1 cellular context compared by ENCODE assay signal in the genomic region with DNA sequence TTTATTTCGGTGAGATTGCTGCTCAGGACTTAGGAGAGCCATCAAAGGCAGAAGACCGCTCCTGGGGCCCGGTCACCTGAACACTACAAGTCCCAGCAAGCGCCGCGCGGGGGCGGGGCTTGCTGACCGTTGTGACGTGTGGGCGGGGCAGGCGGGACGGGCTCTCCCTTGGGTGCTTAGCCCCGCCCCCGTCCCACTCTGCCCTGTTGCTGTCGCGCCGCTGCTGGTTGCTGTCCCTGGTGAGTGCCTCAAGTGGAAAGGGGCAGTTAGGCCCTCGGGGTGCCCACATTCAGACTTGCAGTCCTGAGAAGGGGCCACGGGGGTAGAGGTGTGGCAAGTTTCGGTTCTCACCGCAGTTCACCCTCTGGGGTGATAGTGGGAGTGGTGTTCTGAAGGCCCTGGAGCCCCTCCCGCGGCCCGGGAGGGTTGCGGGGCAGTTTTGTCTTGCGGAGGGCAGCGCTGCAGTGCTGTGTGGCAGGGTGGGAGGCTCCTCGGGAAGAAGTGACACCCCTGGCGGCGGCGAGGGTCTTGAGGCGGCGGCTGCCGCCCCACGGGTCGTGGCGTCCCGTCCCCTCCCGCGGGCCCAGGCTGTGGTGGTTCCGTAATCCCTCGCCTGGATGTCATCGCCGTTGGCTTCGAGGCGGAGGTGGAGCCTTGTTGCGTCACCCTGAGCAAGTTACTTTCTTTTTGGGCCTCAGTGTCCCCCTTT.
TF ChIP-seq lines count a peak whose summit lies in the region.

A gene with protein sequence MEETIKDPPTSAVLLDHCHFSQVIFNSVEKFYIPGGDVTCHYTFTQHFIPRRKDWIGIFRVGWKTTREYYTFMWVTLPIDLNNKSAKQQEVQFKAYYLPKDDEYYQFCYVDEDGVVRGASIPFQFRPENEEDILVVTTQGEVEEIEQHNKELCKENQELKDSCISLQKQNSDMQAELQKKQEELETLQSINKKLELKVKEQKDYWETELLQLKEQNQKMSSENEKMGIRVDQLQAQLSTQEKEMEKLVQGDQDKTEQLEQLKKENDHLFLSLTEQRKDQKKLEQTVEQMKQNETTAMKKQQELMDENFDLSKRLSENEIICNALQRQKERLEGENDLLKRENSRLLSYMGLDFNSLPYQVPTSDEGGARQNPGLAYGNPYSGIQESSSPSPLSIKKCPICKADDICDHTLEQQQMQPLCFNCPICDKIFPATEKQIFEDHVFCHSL (plus strand): TSS at position 196 of the 709 bp plus-strand sequence. CDS start 10,673 bp downstream, outside the sequence.

TF ChIP-seq in HepG2, 621 proteins besides CTCF, POLR2A, EP300 and RAD21 (continued from another document and continues in another):
- TF ChIP-seq, protein P1, sequence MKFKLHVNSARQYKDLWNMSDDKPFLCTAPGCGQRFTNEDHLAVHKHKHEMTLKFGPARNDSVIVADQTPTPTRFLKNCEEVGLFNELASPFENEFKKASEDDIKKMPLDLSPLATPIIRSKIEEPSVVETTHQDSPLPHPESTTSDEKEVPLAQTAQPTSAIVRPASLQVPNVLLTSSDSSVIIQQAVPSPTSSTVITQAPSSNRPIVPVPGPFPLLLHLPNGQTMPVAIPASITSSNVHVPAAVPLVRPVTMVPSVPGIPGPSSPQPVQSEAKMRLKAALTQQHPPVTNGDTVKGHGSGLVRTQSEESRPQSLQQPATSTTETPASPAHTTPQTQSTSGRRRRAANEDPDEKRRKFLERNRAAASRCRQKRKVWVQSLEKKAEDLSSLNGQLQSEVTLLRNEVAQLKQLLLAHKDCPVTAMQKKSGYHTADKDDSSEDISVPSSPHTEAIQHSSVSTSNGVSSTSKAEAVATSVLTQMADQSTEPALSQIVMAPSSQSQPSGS (CRISPR knock-in tag; IDR thresholded peaks at IDR 0.05) = 0 out of 2 replicates have a peak, but pooled peaks have one; percentile 8
- TF ChIP-seq ZNF180 (CRISPR knock-in tag; IDR thresholded peaks at IDR 0.05; ENCODE audit: borderline replicate concordance, low read depth) (no peak), SRSF4 (IDR thresholded peaks at IDR 0.05; ENCODE audit: low read depth, low read length, poor library complexity, severe bottlenecking) (no peak), MAZ (IDR thresholded peaks at IDR 0.05; ENCODE audit: borderline replicate concordance, low read depth, low read length) (peak; percentile 87), MAZ (CRISPR knock-in tag; IDR thresholded peaks at IDR 0.05; ENCODE audit: low read depth) (peak; percentile 85), MYC (CRISPR knock-in tag; IDR thresholded peaks at IDR 0.05; ENCODE audit: borderline replicate concordance) (peak; percentile 61), REPIN1 (CRISPR knock-in tag; IDR thresholded peaks at IDR 0.05; ENCODE audit: borderline replicate concordance, low read depth) (peak; percentile 44), MED13 (CRISPR knock-in tag; IDR thresholded peaks at IDR 0.05) (no peak), SP1 (IDR thresholded peaks at IDR 0.05) (no peak), SP1 (CRISPR knock-in tag; IDR thresholded peaks at IDR 0.05) (peak; percentile 99), FOSL2 (CRISPR knock-in tag; IDR thresholded peaks at IDR 0.05) (peak; percentile 36; the same call in 1 of the 2 replicates), ZFY (CRISPR knock-in tag; IDR thresholded peaks at IDR 0.05) (peak; percentile 91), RNF2 (conservative IDR thresholded peaks at IDR 0.05; ENCODE audit: low read depth) (peak; percentile 51; the same call in 1 of the 2 replicates), ZBTB8A (CRISPR knock-in tag; IDR thresholded peaks at IDR 0.05; ENCODE audit: borderline replicate concordance, low read depth) (no peak), TMF1 (CRISPR knock-in tag; IDR thresholded peaks at IDR 0.05; ENCODE audit: low read depth) (no peak), FOXK2 (IDR thresholded peaks at IDR 0.05) (peak; percentile 68; the same call in 1 of the 2 replicates), NR1H2 (CRISPR knock-in tag; IDR thresholded peaks at IDR 0.05; ENCODE audit: borderline replicate concordance, low read depth) (no peak), HNF4A (CRISPR knock-in tag; IDR thresholded peaks at IDR 0.05) (no peak), PHF5A (CRISPR knock-in tag; IDR thresholded peaks at IDR 0.05; ENCODE audit: low read depth, unreplicated experiment) (no peak), PLRG1 (conservative IDR thresholded peaks at IDR 0.05) (no peak), ZNF577 (CRISPR knock-in tag; IDR thresholded peaks at IDR 0.05; ENCODE audit: borderline replicate concordance, low read depth) (no peak), FOSL1 (CRISPR knock-in tag; IDR thresholded peaks at IDR 0.05; ENCODE audit: borderline replicate concordance) (0 out of 2 replicates have a peak, but pooled peaks have one; percentile 11), RORA (CRISPR knock-in tag; IDR thresholded peaks at IDR 0.05) (no peak), TBX2 (CRISPR knock-in tag; IDR thresholded peaks at IDR 0.05; ENCODE audit: borderline replicate concordance) (peak; percentile 66), REXO4 (CRISPR knock-in tag; IDR thresholded peaks at IDR 0.05; ENCODE audit: borderline replicate concordance) (no peak)
- TF ChIP-seq, protein P2, sequence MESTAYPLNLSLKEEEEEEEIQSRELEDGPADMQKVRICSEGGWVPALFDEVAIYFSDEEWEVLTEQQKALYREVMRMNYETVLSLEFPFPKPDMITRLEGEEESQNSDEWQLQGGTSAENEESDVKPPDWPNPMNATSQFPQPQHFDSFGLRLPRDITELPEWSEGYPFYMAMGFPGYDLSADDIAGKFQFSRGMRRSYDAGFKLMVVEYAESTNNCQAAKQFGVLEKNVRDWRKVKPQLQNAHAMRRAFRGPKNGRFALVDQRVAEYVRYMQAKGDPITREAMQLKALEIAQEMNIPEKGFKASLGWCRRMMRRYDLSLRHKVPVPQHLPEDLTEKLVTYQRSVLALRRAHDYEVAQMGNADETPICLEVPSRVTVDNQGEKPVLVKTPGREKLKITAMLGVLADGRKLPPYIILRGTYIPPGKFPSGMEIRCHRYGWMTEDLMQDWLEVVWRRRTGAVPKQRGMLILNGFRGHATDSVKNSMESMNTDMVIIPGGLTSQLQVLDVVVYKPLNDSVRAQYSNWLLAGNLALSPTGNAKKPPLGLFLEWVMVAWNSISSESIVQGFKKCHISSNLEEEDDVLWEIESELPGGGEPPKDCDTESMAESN (CRISPR knock-in tag; conservative IDR thresholded peaks at IDR 0.05) = peak; percentile 66
- TF ChIP-seq, protein P3, sequence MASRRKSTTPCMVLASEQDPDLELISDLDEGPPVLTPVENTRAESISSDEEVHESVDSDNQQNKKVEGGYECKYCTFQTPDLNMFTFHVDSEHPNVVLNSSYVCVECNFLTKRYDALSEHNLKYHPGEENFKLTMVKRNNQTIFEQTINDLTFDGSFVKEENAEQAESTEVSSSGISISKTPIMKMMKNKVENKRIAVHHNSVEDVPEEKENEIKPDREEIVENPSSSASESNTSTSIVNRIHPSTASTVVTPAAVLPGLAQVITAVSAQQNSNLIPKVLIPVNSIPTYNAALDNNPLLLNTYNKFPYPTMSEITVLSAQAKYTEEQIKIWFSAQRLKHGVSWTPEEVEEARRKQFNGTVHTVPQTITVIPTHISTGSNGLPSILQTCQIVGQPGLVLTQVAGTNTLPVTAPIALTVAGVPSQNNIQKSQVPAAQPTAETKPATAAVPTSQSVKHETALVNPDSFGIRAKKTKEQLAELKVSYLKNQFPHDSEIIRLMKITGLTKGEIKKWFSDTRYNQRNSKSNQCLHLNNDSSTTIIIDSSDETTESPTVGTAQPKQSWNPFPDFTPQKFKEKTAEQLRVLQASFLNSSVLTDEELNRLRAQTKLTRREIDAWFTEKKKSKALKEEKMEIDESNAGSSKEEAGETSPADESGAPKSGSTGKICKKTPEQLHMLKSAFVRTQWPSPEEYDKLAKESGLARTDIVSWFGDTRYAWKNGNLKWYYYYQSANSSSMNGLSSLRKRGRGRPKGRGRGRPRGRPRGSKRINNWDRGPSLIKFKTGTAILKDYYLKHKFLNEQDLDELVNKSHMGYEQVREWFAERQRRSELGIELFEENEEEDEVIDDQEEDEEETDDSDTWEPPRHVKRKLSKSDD (CRISPR knock-in tag; IDR thresholded peaks at IDR 0.05; ENCODE audit: low read depth) = peak; percentile 86
- TF ChIP-seq, protein P4, sequence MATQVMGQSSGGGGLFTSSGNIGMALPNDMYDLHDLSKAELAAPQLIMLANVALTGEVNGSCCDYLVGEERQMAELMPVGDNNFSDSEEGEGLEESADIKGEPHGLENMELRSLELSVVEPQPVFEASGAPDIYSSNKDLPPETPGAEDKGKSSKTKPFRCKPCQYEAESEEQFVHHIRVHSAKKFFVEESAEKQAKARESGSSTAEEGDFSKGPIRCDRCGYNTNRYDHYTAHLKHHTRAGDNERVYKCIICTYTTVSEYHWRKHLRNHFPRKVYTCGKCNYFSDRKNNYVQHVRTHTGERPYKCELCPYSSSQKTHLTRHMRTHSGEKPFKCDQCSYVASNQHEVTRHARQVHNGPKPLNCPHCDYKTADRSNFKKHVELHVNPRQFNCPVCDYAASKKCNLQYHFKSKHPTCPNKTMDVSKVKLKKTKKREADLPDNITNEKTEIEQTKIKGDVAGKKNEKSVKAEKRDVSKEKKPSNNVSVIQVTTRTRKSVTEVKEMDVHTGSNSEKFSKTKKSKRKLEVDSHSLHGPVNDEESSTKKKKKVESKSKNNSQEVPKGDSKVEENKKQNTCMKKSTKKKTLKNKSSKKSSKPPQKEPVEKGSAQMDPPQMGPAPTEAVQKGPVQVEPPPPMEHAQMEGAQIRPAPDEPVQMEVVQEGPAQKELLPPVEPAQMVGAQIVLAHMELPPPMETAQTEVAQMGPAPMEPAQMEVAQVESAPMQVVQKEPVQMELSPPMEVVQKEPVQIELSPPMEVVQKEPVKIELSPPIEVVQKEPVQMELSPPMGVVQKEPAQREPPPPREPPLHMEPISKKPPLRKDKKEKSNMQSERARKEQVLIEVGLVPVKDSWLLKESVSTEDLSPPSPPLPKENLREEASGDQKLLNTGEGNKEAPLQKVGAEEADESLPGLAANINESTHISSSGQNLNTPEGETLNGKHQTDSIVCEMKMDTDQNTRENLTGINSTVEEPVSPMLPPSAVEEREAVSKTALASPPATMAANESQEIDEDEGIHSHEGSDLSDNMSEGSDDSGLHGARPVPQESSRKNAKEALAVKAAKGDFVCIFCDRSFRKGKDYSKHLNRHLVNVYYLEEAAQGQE (IDR thresholded peaks at IDR 0.05; ENCODE audit: borderline replicate concordance in 1 of 2, low read depth in 1 of 2, low read length in 2 of 2) = peak; percentile 20 to 81
- TF ChIP-seq, protein P5, sequence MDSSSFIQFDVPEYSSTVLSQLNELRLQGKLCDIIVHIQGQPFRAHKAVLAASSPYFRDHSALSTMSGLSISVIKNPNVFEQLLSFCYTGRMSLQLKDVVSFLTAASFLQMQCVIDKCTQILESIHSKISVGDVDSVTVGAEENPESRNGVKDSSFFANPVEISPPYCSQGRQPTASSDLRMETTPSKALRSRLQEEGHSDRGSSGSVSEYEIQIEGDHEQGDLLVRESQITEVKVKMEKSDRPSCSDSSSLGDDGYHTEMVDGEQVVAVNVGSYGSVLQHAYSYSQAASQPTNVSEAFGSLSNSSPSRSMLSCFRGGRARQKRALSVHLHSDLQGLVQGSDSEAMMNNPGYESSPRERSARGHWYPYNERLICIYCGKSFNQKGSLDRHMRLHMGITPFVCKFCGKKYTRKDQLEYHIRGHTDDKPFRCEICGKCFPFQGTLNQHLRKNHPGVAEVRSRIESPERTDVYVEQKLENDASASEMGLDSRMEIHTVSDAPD (CRISPR knock-in tag; IDR thresholded peaks at IDR 0.05) = 0 out of 2 replicates have a peak, but pooled peaks have one; percentile 39
- TF ChIP-seq, protein P6, sequence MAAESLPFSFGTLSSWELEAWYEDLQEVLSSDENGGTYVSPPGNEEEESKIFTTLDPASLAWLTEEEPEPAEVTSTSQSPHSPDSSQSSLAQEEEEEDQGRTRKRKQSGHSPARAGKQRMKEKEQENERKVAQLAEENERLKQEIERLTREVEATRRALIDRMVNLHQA (CRISPR knock-in tag; IDR thresholded peaks at IDR 0.05) = no peak
- TF ChIP-seq, protein P7, sequence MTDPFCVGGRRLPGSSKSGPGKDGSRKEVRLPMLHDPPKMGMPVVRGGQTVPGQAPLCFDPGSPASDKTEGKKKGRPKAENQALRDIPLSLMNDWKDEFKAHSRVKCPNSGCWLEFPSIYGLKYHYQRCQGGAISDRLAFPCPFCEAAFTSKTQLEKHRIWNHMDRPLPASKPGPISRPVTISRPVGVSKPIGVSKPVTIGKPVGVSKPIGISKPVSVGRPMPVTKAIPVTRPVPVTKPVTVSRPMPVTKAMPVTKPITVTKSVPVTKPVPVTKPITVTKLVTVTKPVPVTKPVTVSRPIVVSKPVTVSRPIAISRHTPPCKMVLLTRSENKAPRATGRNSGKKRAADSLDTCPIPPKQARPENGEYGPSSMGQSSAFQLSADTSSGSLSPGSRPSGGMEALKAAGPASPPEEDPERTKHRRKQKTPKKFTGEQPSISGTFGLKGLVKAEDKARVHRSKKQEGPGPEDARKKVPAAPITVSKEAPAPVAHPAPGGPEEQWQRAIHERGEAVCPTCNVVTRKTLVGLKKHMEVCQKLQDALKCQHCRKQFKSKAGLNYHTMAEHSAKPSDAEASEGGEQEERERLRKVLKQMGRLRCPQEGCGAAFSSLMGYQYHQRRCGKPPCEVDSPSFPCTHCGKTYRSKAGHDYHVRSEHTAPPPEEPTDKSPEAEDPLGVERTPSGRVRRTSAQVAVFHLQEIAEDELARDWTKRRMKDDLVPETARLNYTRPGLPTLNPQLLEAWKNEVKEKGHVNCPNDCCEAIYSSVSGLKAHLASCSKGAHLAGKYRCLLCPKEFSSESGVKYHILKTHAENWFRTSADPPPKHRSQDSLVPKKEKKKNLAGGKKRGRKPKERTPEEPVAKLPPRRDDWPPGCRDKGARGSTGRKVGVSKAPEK (CRISPR knock-in tag; IDR thresholded peaks at IDR 0.05; ENCODE audit: borderline replicate concordance) = peak; percentile 54; the same call in 1 of the 2 replicates
- TF ChIP-seq, protein P8, sequence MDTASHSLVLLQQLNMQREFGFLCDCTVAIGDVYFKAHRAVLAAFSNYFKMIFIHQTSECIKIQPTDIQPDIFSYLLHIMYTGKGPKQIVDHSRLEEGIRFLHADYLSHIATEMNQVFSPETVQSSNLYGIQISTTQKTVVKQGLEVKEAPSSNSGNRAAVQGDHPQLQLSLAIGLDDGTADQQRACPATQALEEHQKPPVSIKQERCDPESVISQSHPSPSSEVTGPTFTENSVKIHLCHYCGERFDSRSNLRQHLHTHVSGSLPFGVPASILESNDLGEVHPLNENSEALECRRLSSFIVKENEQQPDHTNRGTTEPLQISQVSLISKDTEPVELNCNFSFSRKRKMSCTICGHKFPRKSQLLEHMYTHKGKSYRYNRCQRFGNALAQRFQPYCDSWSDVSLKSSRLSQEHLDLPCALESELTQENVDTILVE (CRISPR knock-in tag; IDR thresholded peaks at IDR 0.05) = 0 out of 2 replicates have a peak, but pooled peaks have one; percentile 44
- TF ChIP-seq, protein P9, sequence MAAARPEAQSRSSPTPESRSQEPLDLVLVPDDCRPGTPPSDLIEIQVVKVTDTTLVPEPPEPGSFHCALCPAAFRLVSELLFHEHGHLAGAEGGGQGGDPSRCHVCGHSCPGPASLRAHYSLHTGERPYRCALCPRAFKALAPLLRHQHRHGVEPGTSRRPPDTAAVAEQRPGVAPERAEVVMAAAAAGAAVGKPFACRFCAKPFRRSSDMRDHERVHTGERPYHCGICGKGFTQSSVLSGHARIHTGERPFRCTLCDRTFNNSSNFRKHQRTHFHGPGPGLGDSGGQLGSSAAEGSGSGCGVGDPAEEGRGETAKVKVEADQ (CRISPR knock-in tag; IDR thresholded peaks at IDR 0.05; ENCODE audit: borderline replicate concordance) = peak; percentile 81
- TF ChIP-seq, protein P10, sequence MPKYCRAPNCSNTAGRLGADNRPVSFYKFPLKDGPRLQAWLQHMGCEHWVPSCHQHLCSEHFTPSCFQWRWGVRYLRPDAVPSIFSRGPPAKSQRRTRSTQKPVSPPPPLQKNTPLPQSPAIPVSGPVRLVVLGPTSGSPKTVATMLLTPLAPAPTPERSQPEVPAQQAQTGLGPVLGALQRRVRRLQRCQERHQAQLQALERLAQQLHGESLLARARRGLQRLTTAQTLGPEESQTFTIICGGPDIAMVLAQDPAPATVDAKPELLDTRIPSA (CRISPR knock-in tag; IDR thresholded peaks at IDR 0.05; ENCODE audit: borderline replicate concordance) = no peak
